In genomic region chr17:50560931-50561750, GRCh38 we compare ENCODE assay signal across 9 cellular contexts. TPM values are rescaled to one million over a fixed set of nuclear protein-coding genes. Genes with fewer than 3 reads are reported as not detected.
DNase-seq lines count a peak whose midpoint lies in the region; ATAC-seq and TF ChIP-seq lines count a peak whose summit lies in the region.
"Had no signal": no experiment of that assay in that cellular context is flagged by ENCODE, and none has a peak within 500 bp of the region (broad histone marks: within the 10 kb centered on the region; RNA-seq: fewer than 3 reads in every experiment).

No MANE protein-coding gene starts in this region.

- no peaks in the 10 kb centered on the region for H3K9me3 Mint-ChIP-seq in T-cell

- peaks cover 25 to 36% of the 10 kb centered on the region in 2 donors for H3K4me1 ChIP-seq in left lung
- peaks cover 2 to 3% of the 10 kb centered on the region in 2 donors for H3K4me1 ChIP-seq in aorta (ENCODE audit: control insufficient read depth in 1 of 2, insufficient read depth in 2 of 2, low read length in 2 of 2)

- peaks cover 26 to 39% (median 34%) of the 10 kb centered on the region in 3 donors for H3K4me1 Mint-ChIP-seq in T-cell

- H3K27me3 Mint-ChIP-seq in T-cell = peaks cover 43 to 66% of the 10 kb centered on the region in 2 donors

- H3K9me3 ChIP-seq in left lung (no peaks in the 10 kb centered on the region), aorta (ENCODE audit: control insufficient read depth, low read length) (no peaks in the 10 kb centered on the region)

- H3K27ac ChIP-seq in left lung = no peak overlapping the region
- no peak overlapping the region for H3K27ac ChIP-seq in aorta (ENCODE audit: low read depth in 1 of 2, low read length in 2 of 2)

- no peak overlapping the region for H3K27ac Mint-ChIP-seq in T-cell

- peak; percentile 19 for DNase-seq in stimulated activated CD4-positive, alpha-beta T cell treated with anti-CD3 and anti-CD28 coated beads, Interleukin-4, amount 100 ng/mL, for 1 hour
- DNase-seq in stimulated activated CD4-positive, alpha-beta T cell treated with anti-CD3 and anti-CD28 coated beads, Interleukin-1b, Interleukin-23, amount 100 ng/mL, for 48 hours = no peak
- DNase-seq in T-cell (peak in 2 of 34 experiments; percentile 26 to 32), left lung (peak in 1 of 2 donors; percentile 79), aorta (no peak), DMS114 treated with DMSO at 0.1 percent for 48 hours (lab: John Stamatoyannopoulos, UW; ENCODE audit: unreplicated experiment) (no peak), GOT3 (lab: John Stamatoyannopoulos, UW) (no peak)

- no peaks in the 10 kb centered on the region for H3K36me3 Mint-ChIP-seq in T-cell

- intact Hi-C loops in left lung (cut with DNase I) = no loop called here
- intact Hi-C loops in aorta (cut with DNase I) = no loop called here

- H3K4me3 Mint-ChIP-seq in T-cell = peak overlapping the region in 1 of 3 donors; percentile 84

- peaks cover 38 to 97% of the 10 kb centered on the region in 2 donors for H3K27me3 ChIP-seq in left lung
- no peaks in the 10 kb centered on the region for H3K27me3 ChIP-seq in aorta (ENCODE audit: control insufficient read depth in 1 of 2, insufficient read depth in 2 of 2, low read length in 1 of 2)

- H3K36me3 ChIP-seq in left lung = peaks cover 0 to 2% of the 10 kb centered on the region in 2 donors
- H3K36me3 ChIP-seq in aorta (ENCODE audit: control insufficient read depth in 1 of 2, insufficient read depth in 2 of 2, low read length in 1 of 2) = no peaks in the 10 kb centered on the region

- 0 to 1% methylated on average over 72 to 89 of the region's 89 CpGs for WGBS in aorta, 2 donors

- CTCF ChIA-PET in T-cell (lab: Charles Lee) = interaction anchor here in 1 of 2 donors (0.6 to 0.8 kb wide), 2 partner anchors 54 to 164 kb away, joined by 3 to 4 read pairs; partner anchors contain the start of gene LRRC59

- peak overlapping the region; percentile 47 to 51 for H3K4me3 ChIP-seq in left lung
- peak overlapping the region; percentile 29 to 41 for H3K4me3 ChIP-seq in aorta (ENCODE audit: low read length in 2 of 2)

- ATAC-seq in T-cell (replicated peaks in 1 of 4) = peak; percentile 15 to 35 (median 19)
- no peak for ATAC-seq in left lung
- ATAC-seq in aorta (ENCODE audit: low FRiP score) = no peak
- no peak for ATAC-seq in HG02852 (IDR thresholded peaks at IDR 0.05; ENCODE audit: unreplicated experiment)

- POLR2A ChIA-PET in T-cell (lab: Charles Lee) = interaction anchor here in 1 of 2 donors (0.7 kb wide), 1 partner anchor 621 kb away, joined by 3 read pairs; no protein-coding TSS in a partner anchor

- no peak for TF ChIP-seq CTCF in left lung (IDR thresholded peaks at IDR 0.05)

RNA-seq across cellular contexts. Expression of gene CACNA1G, which starts 0.6 kb away (rescaled TPM):
- total RNA-seq in T-cell (not detected), left lung (1 to 10 TPM in 1 of 2 donors, under 1 TPM in 1; 0.50 to 4.3 TPM), aorta (1 to 10 TPM in 1 of 2 donors, under 1 TPM in 1; 0.29 to 2.8 TPM)
- not detected for polyA plus RNA-seq in aorta
- total RNA-seq: SK-MEL-5 had no signal

RNA-seq across cellular contexts. Expression of gene SPATA20, which starts 14.2 kb away (rescaled TPM):
- 10 to 100 TPM in 4 of 5 donors, 1 to 10 TPM in 1; 8.9 to 25.7 (median 20.3) TPM for total RNA-seq in T-cell
- 10 to 100 TPM; 37.6 to 57.2 TPM for total RNA-seq in left lung
- total RNA-seq in aorta = 10 to 100 TPM; 27.8 to 41.9 TPM
- 10 to 100 TPM; 16.7 to 64.0 TPM for polyA plus RNA-seq in aorta

RNA-seq across cellular contexts. Expression of gene EPN3, which starts 28.6 kb away (rescaled TPM):
- total RNA-seq in T-cell = under 1 TPM in 2 of 5 donors, not detected in 3; 0.08 to 0.44 TPM
- 1 to 10 TPM in 1 of 2 donors, under 1 TPM in 1; 0.55 to 6.4 TPM for total RNA-seq in left lung
- not detected for total RNA-seq in aorta
- polyA plus RNA-seq in aorta = 1 to 10 TPM; 1.5 to 1.9 TPM
- total RNA-seq: SK-MEL-5 had no signal

RNA-seq across cellular contexts. Expression of gene MYCBPAP, which starts 52.9 kb away (rescaled TPM):
- total RNA-seq in T-cell = 1 to 10 TPM in 4 of 5 donors, under 1 TPM in 1; 0.92 to 6.9 (median 4.7) TPM
- total RNA-seq in left lung = 1 to 10 TPM; 1.4 to 2.7 TPM
- total RNA-seq in aorta = 1 to 10 TPM; 1.3 to 1.8 TPM
- polyA plus RNA-seq in aorta = 1 to 10 TPM in 1 of 2 donors, under 1 TPM in 1; 0.77 to 1.0 TPM

Comparison
In these comparisons a context has a peak if more than half of its experiments do, and no peak if none do; other contexts are left out.
1. ATAC-seq: peak in T-cell (4 of 4); none in left lung (single experiment), aorta (single experiment) and HG02852 (single experiment).